In the genomic region with DNA sequence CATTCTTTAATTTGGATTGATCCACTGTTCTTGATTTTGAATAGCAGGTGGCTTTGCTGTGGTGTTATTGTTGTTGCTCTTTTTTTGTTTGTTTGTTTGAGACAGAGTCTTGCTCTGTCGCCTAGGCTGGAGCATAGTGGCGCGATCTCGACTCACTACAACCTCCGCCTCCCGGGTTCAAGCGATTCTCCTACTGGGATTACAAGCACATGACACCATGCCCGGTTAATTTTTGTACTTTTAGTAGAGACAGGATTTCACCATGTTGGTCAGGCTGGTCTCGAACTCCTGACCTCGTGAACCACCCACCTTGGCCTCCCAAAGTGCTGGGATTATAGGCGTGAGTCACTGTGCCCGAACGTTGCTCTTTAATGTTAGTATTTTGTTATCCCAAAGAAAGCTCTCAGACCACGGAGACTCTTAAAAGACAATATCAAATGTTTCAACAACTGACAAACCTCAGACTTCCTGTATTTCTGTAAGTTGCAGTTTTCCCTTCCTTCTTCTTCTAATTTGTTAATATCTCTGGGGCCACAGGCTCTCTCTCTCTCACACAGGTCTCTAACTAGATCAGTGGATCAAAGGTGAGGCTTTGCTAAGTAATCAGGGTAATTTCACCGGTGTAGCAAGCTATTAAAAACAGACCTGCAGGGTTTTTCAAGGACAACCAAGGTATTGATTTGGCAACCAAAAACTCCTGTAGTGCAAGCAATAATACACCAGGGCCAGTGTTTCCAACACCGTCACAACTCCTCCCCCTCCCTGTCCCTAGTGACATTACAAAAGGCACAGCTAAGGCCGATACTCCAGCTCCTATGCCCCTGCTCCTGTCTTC, we compare ENCODE assay signal across 7 cellular contexts. TPM values are rescaled to one million over a fixed set of nuclear protein-coding genes. Genes with fewer than 3 reads are reported as not detected.
DNase-seq lines count a peak whose midpoint lies in the region; ATAC-seq, FAIRE-seq and TF ChIP-seq lines count a peak whose summit lies in the region.

No MANE protein-coding gene starts in this region.

- no peak for TF ChIP-seq POLR2A in H54 (IDR thresholded peaks at IDR 0.05; ENCODE audit: low read depth, low read length)

- TF ChIP-seq CTCF in fibroblast of villous mesenchyme (IDR thresholded peaks at IDR 0.05; ENCODE audit: insufficient read depth, low read depth, low read length) = no peak

- FAIRE-seq in H54 (lab: Jason Lieb, UNC) = no peak

- DNase-seq in NOMO-1 (lab: John Stamatoyannopoulos, UW; ENCODE audit: unreplicated experiment in 2 of 2) (peak; percentile 88 to 96), fibroblast of villous mesenchyme (ENCODE audit: low read depth) (peak; percentile 84), putamen (ENCODE audit: low spot score) (peak; percentile 11), H54 (ENCODE audit: insufficient read length, low spot score) (no peak)
- DNase-seq in activated T-cell treated with anti-CD3 and anti-CD28 coated beads, Interleukin-2, amount 50 U/mL, for 1 hour = peak; percentile 56

- peak overlapping the region; percentile 6 for H3K4me3 ChIP-seq in fibroblast of villous mesenchyme (ENCODE audit: low read depth, low read length)

- peak; percentile 40 for ATAC-seq in GM18861 (IDR thresholded peaks at IDR 0.05; ENCODE audit: unreplicated experiment)
- peak; percentile 35 for ATAC-seq in HG02852 (IDR thresholded peaks at IDR 0.05; ENCODE audit: unreplicated experiment)

RNA-seq across cellular contexts. Expression of a gene that starts 48.8 kb away (rescaled TPM):
- 20.3 and 22.9 TPM in 2 replicates for total RNA-seq in fibroblast of villous mesenchyme
